Comparison of ENCODE assay signal across 21 cellular contexts in the genomic region with DNA sequence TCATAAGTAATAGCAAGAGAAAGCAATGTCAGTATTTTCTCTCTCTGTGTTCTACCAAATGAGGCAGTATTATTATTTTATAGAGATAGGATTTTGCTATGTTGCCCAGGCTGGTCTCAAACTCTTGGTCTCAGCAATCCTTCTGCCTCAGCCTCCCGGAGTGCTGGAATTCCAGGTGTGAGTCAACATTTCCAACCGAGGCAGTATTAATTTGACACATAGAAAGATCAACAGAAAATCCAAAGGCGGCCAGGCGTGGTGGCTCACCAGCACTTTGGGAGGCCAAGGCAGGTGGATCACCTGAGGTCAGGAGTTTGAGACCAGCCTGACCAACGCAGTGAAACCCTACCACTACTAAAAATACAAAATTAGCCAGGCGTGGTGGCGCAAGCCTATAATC.
"Had no signal": no experiment of that assay in that cellular context is flagged by ENCODE, and none has a peak within 500 bp of the region (broad histone marks: within the 10 kb centered on the region; RNA-seq: fewer than 3 reads in every experiment).

No MANE protein-coding gene starts in this region.

- H3K27ac ChIP-seq: foreskin keratinocyte, ovary, prostate gland, right atrium auricular region, thoracic aorta, upper lobe of right lung had no signal

- ATAC-seq: activated CD4-positive, alpha-beta T cell treated with anti-CD3 and anti-CD28 coated beads for 36 hours; activated T-cell treated with anti-CD3 and anti-CD28 coated beads, Interleukin-2, amount 50 U/mL, for 72 hours; body of pancreas; natural killer cell treated with Interleukin-12 subunit alpha and Interleukin-12 subunit beta and Interleukin-15 and Interleukin-18, amount 100 ng/mL, for 72 hours; upper lobe of right lung had no signal

- H3K36me3 ChIP-seq: ovary, prostate gland, right atrium auricular region, thoracic aorta, upper lobe of right lung had no signal

- H3K27me3 ChIP-seq: body of pancreas, foreskin keratinocyte, ovary, right atrium auricular region, upper lobe of right lung had no signal

- DNase-seq: activated B cell treated with CpG ODN at 0.5 μM for 24 hours; activated CD4-positive, alpha-beta T cell treated with anti-CD3 and anti-CD28 coated beads for 36 hours; activated CD4-positive, alpha-beta T cell treated with anti-CD3 and anti-CD28 coated beads, Interleukin-2, amount 50 U/mL, for 48 hours; activated effector memory CD4-positive, alpha-beta T cell treated with Interleukin-2 at 50 U/mL for 16 hours; activated naive CD4-positive, alpha-beta T cell treated with anti-CD3 and anti-CD28 coated beads for 36 hours; activated naive CD8-positive, alpha-beta T cell treated with anti-CD3 and anti-CD28 coated beads, Interleukin-2, amount 10 ng/mL, durations not matched to agents 7 days and 5 days; activated T-cell treated with anti-CD3 and anti-CD28 coated beads, Interleukin-2, amount 50 U/mL, for 72 hours; body of pancreas; effector CD4-positive, alpha-beta T cell; glutamatergic neuron; hippocampal formation; stimulated activated CD4-positive, alpha-beta T cell treated with anti-CD3 and anti-CD28 coated beads, Interleukin-4, amount 100 ng/mL, for 24 hours; stimulated activated naive CD4-positive, alpha-beta T cell treated with Interleukin-2 at 50 U/mL for 16 hours; T1000; upper lobe of right lung had no signal

- H3K9me3 ChIP-seq: body of pancreas, ovary, prostate gland, right atrium auricular region, thoracic aorta, upper lobe of right lung had no signal

- H3K4me3 ChIP-seq: body of pancreas, ovary, prostate gland, right atrium auricular region, thoracic aorta, upper lobe of right lung had no signal
